ENCODE assay signal across 25 cellular contexts in the genomic region with DNA sequence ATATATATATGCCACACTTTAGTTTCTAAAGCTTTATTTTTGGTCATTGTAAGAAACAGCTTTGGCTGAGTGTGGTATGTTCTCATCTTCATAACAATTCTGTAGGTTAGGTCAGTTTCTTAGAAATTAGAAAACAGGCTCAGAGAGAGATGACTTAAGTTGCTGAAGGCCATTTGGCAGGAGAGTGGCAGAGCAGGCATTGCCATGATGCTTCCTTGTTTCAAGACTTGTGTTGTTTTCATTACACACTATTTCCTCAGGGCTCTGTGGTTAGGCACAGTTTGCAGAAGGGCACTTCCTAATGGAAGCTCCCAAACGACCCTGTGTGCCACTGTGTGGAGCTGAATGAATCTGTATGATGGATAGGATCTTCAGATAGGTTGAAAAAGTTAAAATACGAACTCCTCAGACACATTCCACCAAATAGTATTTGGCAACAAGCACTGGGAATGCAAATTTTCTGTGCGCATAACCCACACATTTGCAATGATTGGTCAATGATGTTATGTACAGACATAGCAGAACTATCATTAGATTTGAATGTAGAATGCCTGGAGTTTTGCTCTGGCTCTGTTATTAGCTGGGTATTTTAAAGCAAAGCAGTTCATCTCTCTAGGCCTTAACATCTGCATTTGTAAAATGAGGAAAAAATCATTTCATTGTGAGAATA.
"Had no signal": no experiment of that assay in that cellular context is flagged by ENCODE, and none has a peak within 500 bp of the region (broad histone marks: within the 10 kb centered on the region; RNA-seq: fewer than 3 reads in every experiment).

No MANE protein-coding gene starts in this region.

- H3K27ac Mint-ChIP-seq: activated CD4-positive, alpha-beta T cell treated with anti-CD3 and anti-CD28 coated beads, Interleukin-2, amount 10 ng/mL, durations not matched to agents 24 days and 14 days; activated naive CD4-positive, alpha-beta T cell treated with anti-CD3 and anti-CD28 coated beads, Interleukin-2, amount 50 U/mL, for 72 hours; activated naive CD8-positive, alpha-beta T cell treated with anti-CD3 and anti-CD28 coated beads, Interleukin-2, amount 50 U/mL, for 24 hours; T-helper 17 cell; WTC11 had no signal

- H3K4me3 ChIP-seq: cardiac muscle cell, PC-9 had no signal

- H3K9me3 Mint-ChIP-seq: activated CD4-positive, alpha-beta T cell treated with anti-CD3 and anti-CD28 coated beads, Interleukin-2, amount 10 ng/mL, durations not matched to agents 24 days and 14 days; activated T-cell treated with anti-CD3 and anti-CD28 coated beads, Interleukin-2, amount 50 U/mL, for 4 hours had no signal

- H3K4me1 Mint-ChIP-seq: activated CD4-positive, alpha-beta T cell treated with anti-CD3 and anti-CD28 coated beads, Interleukin-2, amount 10 ng/mL, durations not matched to agents 24 days and 14 days; activated naive CD8-positive, alpha-beta T cell treated with anti-CD3 and anti-CD28 coated beads, Interleukin-2, amount 50 U/mL, for 24 hours; T-helper 17 cell; WTC11 had no signal

- DNase-seq: activated CD4-positive, alpha-beta T cell treated with anti-CD3 and anti-CD28 coated beads for 1 hour; activated CD4-positive, alpha-beta T cell treated with anti-CD3 and anti-CD28 coated beads, Interleukin-2, amount 10 ng/mL, durations not matched to agents 24 days and 14 days; activated CD4-positive, alpha-beta T cell treated with anti-CD3 and anti-CD28 coated beads, Interleukin-2, amount 50 U/mL, for 48 hours; activated CD8-positive, alpha-beta memory T cell treated with anti-CD3 and anti-CD28 coated beads for 24 hours; activated effector memory CD4-positive, alpha-beta T cell treated with anti-CD3 and anti-CD28 coated beads, Interleukin-2, amount 50 U/mL, for 16 hours; activated naive CD4-positive, alpha-beta T cell treated with Interleukin-2 at 50 U/mL for 16 hours; activated naive CD8-positive, alpha-beta T cell treated with anti-CD3 and anti-CD28 coated beads, Interleukin-2, amount 50 U/mL, for 24 hours; activated T-cell treated with anti-CD3 and anti-CD28 coated beads, Interleukin-2, amount 50 U/mL, for 4 hours; amniotic stem cell; NCI-H1105 treated with DMSO at 0.1 percent for 48 hours; NCI-H1436 treated with DMSO at 0.1 percent for 48 hours; NCI-H187; NCI-H2081; NCI-H446; NCI-H524; PC-9; SIG-M5; T-helper 17 cell; T-helper 9 cell had no signal

- H3K27me3 ChIP-seq: cardiac muscle cell had no signal

- FAIRE-seq: astrocyte had no signal

- H3K9ac ChIP-seq: KMS-11 had no signal

- H3K36me3 Mint-ChIP-seq: activated naive CD4-positive, alpha-beta T cell treated with anti-CD3 and anti-CD28 coated beads, Interleukin-2, amount 50 U/mL, for 72 hours; brain had no signal

- H3K27ac ChIP-seq: cardiac muscle cell, KMS-11 had no signal

- H3K4me2 ChIP-seq: KMS-11, PC-9 had no signal

- ATAC-seq: activated naive CD4-positive, alpha-beta T cell treated with anti-CD3 and anti-CD28 coated beads, Interleukin-2, amount 50 U/mL, for 72 hours; activated naive CD8-positive, alpha-beta T cell treated with anti-CD3 and anti-CD28 coated beads, Interleukin-2, amount 50 U/mL, for 24 hours; activated T-cell treated with anti-CD3 and anti-CD28 coated beads, Interleukin-2, amount 50 U/mL, for 4 hours; T-helper 17 cell had no signal

- H3K27me3 Mint-ChIP-seq: activated CD4-positive, alpha-beta T cell treated with anti-CD3 and anti-CD28 coated beads, Interleukin-2, amount 10 ng/mL, durations not matched to agents 24 days and 14 days had no signal

- H2AFZ ChIP-seq: PC-9 had no signal

- H3K36me3 ChIP-seq: cardiac muscle cell had no signal

- H3K4me3 Mint-ChIP-seq: activated CD4-positive, alpha-beta T cell treated with anti-CD3 and anti-CD28 coated beads, Interleukin-2, amount 10 ng/mL, durations not matched to agents 24 days and 14 days; activated naive CD8-positive, alpha-beta T cell treated with anti-CD3 and anti-CD28 coated beads, Interleukin-2, amount 50 U/mL, for 24 hours; activated T-cell treated with anti-CD3 and anti-CD28 coated beads, Interleukin-2, amount 50 U/mL, for 4 hours; brain; T-helper 17 cell; WTC11 had no signal
